In the genomic region with DNA sequence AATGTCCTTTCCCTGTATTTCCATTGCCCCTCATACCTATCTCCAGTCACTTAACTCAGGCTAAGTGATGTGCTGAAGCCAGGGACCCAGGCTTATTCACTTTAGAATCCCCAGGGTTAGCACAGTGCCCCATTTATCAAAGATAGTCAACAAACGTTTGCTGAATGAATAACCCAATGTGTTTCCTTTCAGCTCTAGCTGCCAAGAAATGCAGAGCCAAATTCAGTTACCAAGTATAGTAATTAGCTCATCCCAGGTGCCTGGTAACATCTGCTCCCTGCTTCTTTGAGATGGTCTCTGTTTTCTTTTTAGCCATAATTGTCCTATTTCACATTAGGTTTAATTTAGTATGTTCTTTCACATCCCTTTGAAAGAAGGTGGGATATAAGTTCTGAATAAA, we compare ENCODE assay signal across 1 cellular context.
TF ChIP-seq lines count a peak whose summit lies in the region.

No MANE protein-coding gene starts in this region.

TF ChIP-seq in H1, 55 proteins besides CTCF, POLR2A, EP300 and RAD21 (continued from another document):
- no peak for TF ChIP-seq CHD7 (IDR thresholded peaks at IDR 0.05; ENCODE audit: insufficient replicate concordance, low read length)
- no peak for TF ChIP-seq SRF (IDR thresholded peaks at IDR 0.05; ENCODE audit: low read depth, low read length)
- no peak for TF ChIP-seq NRF1 (IDR thresholded peaks at IDR 0.05; ENCODE audit: low read depth, low read length)
